Comparison of ENCODE assay signal across 1 cellular context in genomic region chr6:33170176-33171095, GRCh38.
TF ChIP-seq lines count a peak whose summit lies in the region.

No MANE protein-coding gene starts in this region.

TF ChIP-seq in K562, 482 proteins besides CTCF, POLR2A, EP300 and RAD21:
- TF ChIP-seq RNF2 (IDR thresholded peaks at IDR 0.05) (no peak), ETV1 (tag; conservative IDR thresholded peaks at IDR 0.05; ENCODE audit: low read depth) (no peak), NFXL1 (CRISPR knock-in tag; IDR thresholded peaks at IDR 0.05) (no peak), ZBTB7A (IDR thresholded peaks at IDR 0.05; ENCODE audit: borderline replicate concordance, control insufficient read depth, low read depth, low read length) (peak; percentile 34; the same call in 1 of the 2 replicates), BACH1 (tag; IDR thresholded peaks at IDR 0.05) (no peak), ZBTB17 (CRISPR knock-in tag; IDR thresholded peaks at IDR 0.05) (no peak), SMARCE1 (IDR thresholded peaks at IDR 0.05) (no peak)
